In genomic region chr16:1240436-1240835, GRCh38 we compare ENCODE assay signal across 13 cellular contexts. TPM values are rescaled to one million over a fixed set of nuclear protein-coding genes. Genes with fewer than 3 reads are reported as not detected.
DNase-seq lines count a peak whose midpoint lies in the region; ATAC-seq and TF ChIP-seq lines count a peak whose summit lies in the region.
"Not testable (repeated sequence)": the region's sequence is repeated elsewhere in the genome, so short reads cannot be mapped to it uniquely, and the experiment has no call there.
"Had no signal": no experiment of that assay in that cellular context is flagged by ENCODE, and none has a peak within 500 bp of the region (broad histone marks: within the 10 kb centered on the region; RNA-seq: fewer than 3 reads in every experiment).

Gene TPSAB1, plus strand, starts transcription at chr16:1240705. Its CDS starts 234 bp downstream, at chr16:1240939.

- H3K4me1 Mint-ChIP-seq in glutamatergic neuron (ENCODE audit: low read depth, unreplicated experiment): not testable (repeated sequence)
- H3K4me1 Mint-ChIP-seq in natural killer cell treated with Interleukin-12 subunit alpha and Interleukin-12 subunit beta and Interleukin-15 and Interleukin-18, amount 100 ng/mL, for 72 hours (ENCODE audit: low read depth in 2 of 2): peaks cover 4 to 12% of the 10 kb centered on the region in 2 donors

- ATAC-seq in body of pancreas; natural killer cell treated with Interleukin-12 subunit alpha and Interleukin-12 subunit beta and Interleukin-15 and Interleukin-18, amount 100 ng/mL, for 72 hours: not testable (repeated sequence)

- TF ChIP-seq POLR2A in body of pancreas (IDR thresholded peaks at IDR 0.05); lower leg skin (IDR thresholded peaks at IDR 0.05); tibial nerve (IDR thresholded peaks at IDR 0.05); vagina (IDR thresholded peaks at IDR 0.05): not testable (repeated sequence)

- H3K27ac ChIP-seq in A673 (ENCODE audit: low read depth, low read length, poor library complexity, severe bottlenecking); body of pancreas; tibial nerve; vagina: not testable (repeated sequence)

- not testable (repeated sequence) for H3K27me3 Mint-ChIP-seq in glutamatergic neuron (ENCODE audit: unreplicated experiment); natural killer cell treated with Interleukin-12 subunit alpha and Interleukin-12 subunit beta and Interleukin-15 and Interleukin-18, amount 100 ng/mL, for 72 hours

- CTCF ChIA-PET in A673 (lab: Charles Lee): not testable (repeated sequence)

- intact Hi-C loops in A673 (cut with micrococcal nuclease; ENCODE audit: unreplicated experiment); body of pancreas (cut with DNase I); lower leg skin (cut with DNase I; ENCODE audit: low total_unique reads); vagina (cut with DNase I): not testable (repeated sequence)

- not testable (repeated sequence) for H3K9me3 Mint-ChIP-seq in glutamatergic neuron (ENCODE audit: unreplicated experiment); natural killer cell treated with Interleukin-12 subunit alpha and Interleukin-12 subunit beta and Interleukin-15 and Interleukin-18, amount 100 ng/mL, for 72 hours

- BruUV-seq in A673 (replicated peaks; lab: Mats Ljungman, UMichigan): not testable (repeated sequence)

- not testable (repeated sequence) for DNase-seq in A673 (ENCODE audit: low spot score); body of pancreas; lower leg skin (ENCODE audit: low spot score in 2 of 2); tibial nerve (ENCODE audit: low spot score in 2 of 2); vagina (ENCODE audit: extremely low spot score in 2 of 2)
- peak; percentile 16 for DNase-seq in glutamatergic neuron
- DNase-seq in natural killer cell treated with Interleukin-12 subunit alpha and Interleukin-12 subunit beta and Interleukin-15 and Interleukin-18, amount 100 ng/mL, for 72 hours (ENCODE audit: low spot score): peak; percentile 44
- peak; percentile 1 for DNase-seq in stimulated activated CD4-positive, alpha-beta T cell treated with anti-CD3 and anti-CD28 coated beads, Interleukin-4, amount 100 ng/mL, for 1 hour

- not testable (repeated sequence) for H3K27ac Mint-ChIP-seq in glutamatergic neuron (ENCODE audit: unreplicated experiment); natural killer cell treated with Interleukin-12 subunit alpha and Interleukin-12 subunit beta and Interleukin-15 and Interleukin-18, amount 100 ng/mL, for 72 hours

- H3K4me3 ChIP-seq in A673 (ENCODE audit: low read depth, low read length, poor library complexity, severe bottlenecking); body of pancreas; lower leg skin (ENCODE audit: low read depth, poor library complexity, severe bottlenecking); tibial nerve; vagina: not testable (repeated sequence)

- H3K4me1 ChIP-seq in A673 (ENCODE audit: insufficient read depth, low read length, poor library complexity, severe bottlenecking); body of pancreas; tibial nerve; vagina: not testable (repeated sequence)

- not testable (repeated sequence) for H3K27me3 ChIP-seq in A673 (replicated peaks; ENCODE audit: insufficient read depth, low read depth, low read length, poor library complexity); body of pancreas; vagina
- H3K27me3 ChIP-seq in tibial nerve: peaks cover 0 to 12% of the 10 kb centered on the region in 2 donors

- H3K36me3 Mint-ChIP-seq in glutamatergic neuron (ENCODE audit: unreplicated experiment); natural killer cell treated with Interleukin-12 subunit alpha and Interleukin-12 subunit beta and Interleukin-15 and Interleukin-18, amount 100 ng/mL, for 72 hours: not testable (repeated sequence)

- H3K9me3 ChIP-seq in A673 (ENCODE audit: low read depth, low read length, poor library complexity, severe bottlenecking); body of pancreas; tibial nerve; vagina: not testable (repeated sequence)

- not testable (repeated sequence) for TF ChIP-seq EP300 in tibial nerve (IDR thresholded peaks at IDR 0.05)

- TF ChIP-seq CTCF in A673 (conservative IDR thresholded peaks at IDR 0.05; ENCODE audit: low read depth, low read length); body of pancreas (IDR thresholded peaks at IDR 0.05); glutamatergic neuron (IDR thresholded peaks at IDR 0.05; ENCODE audit: partially characterized antibody, unreplicated experiment); lower leg skin (IDR thresholded peaks at IDR 0.05); tibial nerve (IDR thresholded peaks at IDR 0.05); vagina (IDR thresholded peaks at IDR 0.05): not testable (repeated sequence)

- not testable (repeated sequence) for H3K36me3 ChIP-seq in A673 (ENCODE audit: insufficient read depth, low read length, poor library complexity, severe bottlenecking); body of pancreas (replicated peaks in 1 of 2; ENCODE audit: insufficient read depth in 1 of 2, low read depth in 2 of 2); tibial nerve; vagina

- 17% methylated on average over 1 of the region's 12 CpGs; no CpG with 5 or more reads in 1 of the 2 donors for WGBS in body of pancreas, 2 donors
- no CpG with 5 or more reads among the region's 12 CpGs for WGBS in lower leg skin, 2 donors
- WGBS in tibial nerve, 2 donors: 45 to 90% methylated on average over 2 to 7 of the region's 12 CpGs

- H3K4me3 Mint-ChIP-seq in glutamatergic neuron (ENCODE audit: unreplicated experiment); natural killer cell treated with Interleukin-12 subunit alpha and Interleukin-12 subunit beta and Interleukin-15 and Interleukin-18, amount 100 ng/mL, for 72 hours: not testable (repeated sequence)

- POLR2A ChIA-PET in A673 (lab: Charles Lee; ENCODE audit: low non-redundant PET): not testable (repeated sequence)

RNA-seq across cellular contexts. Expression of gene TPSAB1, which starts in this region (rescaled TPM):
- total RNA-seq in A673 (2021) (19.5 and 22.9 TPM in 2 replicates), body of pancreas (10 to 100 TPM; 23.6 to 53.4 TPM), glutamatergic neuron (ENCODE audit: unreplicated experiment) (not detected), lower leg skin (10 to 100 TPM; 16.4 to 93.5 (median 29.8) TPM), tibial nerve (10 to 100 TPM; 13.8 to 67.7 (median 28.5) TPM), vagina (70.0 TPM)
- total RNA-seq in natural killer cell treated with Interleukin-12 subunit alpha and Interleukin-12 subunit beta and Interleukin-15 and Interleukin-18, amount 100 ng/mL, for 72 hours: 1 to 10 TPM in 1 of 2 donors, not detected in 1; 6.6 TPM
- total RNA-seq: Caco-2; CD4-positive, alpha-beta memory T cell; GM12878; H4; HT1080 had no signal

Comparison
In these comparisons a context has a peak if more than half of its experiments do, and no peak if none do; other contexts are left out.
1. Peak in DNase-seq in glutamatergic neuron; RNA of the gene not detected or under 1 TPM.